In the genomic region with DNA sequence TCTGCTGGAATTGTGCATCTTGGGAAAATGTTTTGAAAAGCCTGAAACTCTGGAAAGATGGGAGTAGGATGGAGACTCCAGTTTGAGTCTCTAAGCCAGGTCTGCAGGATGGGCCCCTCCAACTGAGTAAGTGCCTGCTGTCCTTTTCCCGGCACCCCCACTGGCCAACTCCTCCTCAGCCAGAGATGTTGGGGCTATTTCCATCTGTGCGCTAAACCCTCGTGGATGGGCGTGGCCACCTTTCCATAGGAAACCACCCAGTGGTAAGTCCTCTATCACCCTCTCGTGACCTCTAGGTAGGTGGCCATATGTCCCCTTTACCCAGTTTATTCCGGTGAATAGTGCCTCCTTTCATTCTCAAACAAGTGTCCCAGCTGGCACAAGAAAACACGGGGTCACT, we compare ENCODE assay signal across 22 cellular contexts.
DNase-seq lines count a peak whose midpoint lies in the region; ATAC-seq and TF ChIP-seq lines count a peak whose summit lies in the region.
"Had no signal": no experiment of that assay in that cellular context is flagged by ENCODE, and none has a peak within 500 bp of the region (broad histone marks: within the 10 kb centered on the region; RNA-seq: fewer than 3 reads in every experiment).

No MANE protein-coding gene starts in this region.

- no peak overlapping the region for H2AFZ ChIP-seq in neural progenitor cell (replicated peaks)

- DNase-seq in natural killer cell treated with Interleukin-12 subunit alpha and Interleukin-12 subunit beta and Interleukin-15 and Interleukin-18, amount 100 ng/mL, for 72 hours (ENCODE audit: low spot score) = peak; percentile 20
- DNase-seq in natural killer cell = no peak
- DNase-seq in neural progenitor cell (ENCODE audit: low spot score) = no peak
- no peak for DNase-seq in mesothelial cell of epicardium (ENCODE audit: low spot score in 2 of 2, unreplicated experiment in 2 of 2)
- no peak for DNase-seq in NCI-H1417 treated with DMSO at 0.1 percent for 48 hours (lab: John Stamatoyannopoulos, UW)
- DNase-seq: 8988T; DMS53; GDM1; KBM-7; MM.1S; NCI-H1092; NCI-H146; NCI-H2029; NCI-H226; NCI-H510A treated with DMSO at 0.1 percent for 48 hours; NCI-H774; NK-92 treated with Interleukin-12 subunit alpha and Interleukin-12 subunit beta, amount 100 ng/mL, for 24 hours; SIG-M5; SK-N-SH had no signal

- H4K20me1 ChIP-seq in neural progenitor cell (ENCODE audit: low read depth) = no peaks in the 10 kb centered on the region
- H4K20me1 ChIP-seq: BLaER1 treated with 17β-estradiol and CSF1 and Interleukin-3, amounts not matched to agents 10 nM and 100 nM had no signal

- peaks cover 59 to 61% of the 10 kb centered on the region in 2 donors for H3K4me1 Mint-ChIP-seq in natural killer cell treated with Interleukin-12 subunit alpha and Interleukin-12 subunit beta and Interleukin-15 and Interleukin-18, amount 100 ng/mL, for 72 hours (ENCODE audit: low read depth in 2 of 2)
- peaks cover 10 to 17% of the 10 kb centered on the region in 2 donors for H3K4me1 Mint-ChIP-seq in natural killer cell
- H3K4me1 Mint-ChIP-seq in dendritic cell treated with granulocyte-macrophage colony-stimulating factor and Interleukin-4, amounts not matched to agents 40 ng/mL and 50 ng/mL, for 4 days (ENCODE audit: low read depth) = peaks cover 92% of the 10 kb centered on the region
- peaks cover 32% of the 10 kb centered on the region for H3K4me1 Mint-ChIP-seq in neural progenitor cell
- H3K4me1 Mint-ChIP-seq in mesothelial cell of epicardium = peaks cover 17% of the 10 kb centered on the region

- H3K4me1 ChIP-seq in neural progenitor cell = no peaks in the 10 kb centered on the region

- no peaks in the 10 kb centered on the region for H3K9me3 Mint-ChIP-seq in natural killer cell treated with Interleukin-12 subunit alpha and Interleukin-12 subunit beta and Interleukin-15 and Interleukin-18, amount 100 ng/mL, for 72 hours
- H3K9me3 Mint-ChIP-seq in natural killer cell (no peaks in the 10 kb centered on the region), neural progenitor cell (no peaks in the 10 kb centered on the region), mesothelial cell of epicardium (no peaks in the 10 kb centered on the region)
- H3K9me3 Mint-ChIP-seq in dendritic cell treated with granulocyte-macrophage colony-stimulating factor and Interleukin-4, amounts not matched to agents 40 ng/mL and 50 ng/mL, for 4 days = peaks cover under 1% of the 10 kb centered on the region

- intact Hi-C loops in natural killer cell (cut with micrococcal nuclease) = no loop called here
- intact Hi-C loops in dendritic cell treated with granulocyte-macrophage colony-stimulating factor and Interleukin-4, amounts not matched to agents 40 ng/mL and 50 ng/mL, for 4 days (cut with micrococcal nuclease) = no loop called here

- no peak overlapping the region for H3K4me3 ChIP-seq in neural progenitor cell
- H3K4me3 ChIP-seq: BLaER1 treated with 17β-estradiol and CSF1 and Interleukin-3, amounts not matched to agents 10 nM and 100 nM had no signal

- no peak overlapping the region for H3K4me3 Mint-ChIP-seq in natural killer cell treated with Interleukin-12 subunit alpha and Interleukin-12 subunit beta and Interleukin-15 and Interleukin-18, amount 100 ng/mL, for 72 hours
- H3K4me3 Mint-ChIP-seq in natural killer cell (no peak overlapping the region), neural progenitor cell (no peak overlapping the region), mesothelial cell of epicardium (no peak overlapping the region)
- no peak overlapping the region for H3K4me3 Mint-ChIP-seq in dendritic cell treated with granulocyte-macrophage colony-stimulating factor and Interleukin-4, amounts not matched to agents 40 ng/mL and 50 ng/mL, for 4 days

- H3K27me3 ChIP-seq in neural progenitor cell = no peaks in the 10 kb centered on the region
- H3K27me3 ChIP-seq: BLaER1 treated with 17β-estradiol and CSF1 and Interleukin-3, amounts not matched to agents 10 nM and 100 nM had no signal

- ATAC-seq in natural killer cell treated with Interleukin-12 subunit alpha and Interleukin-12 subunit beta and Interleukin-15 and Interleukin-18, amount 100 ng/mL, for 72 hours = no peak
- ATAC-seq in natural killer cell (no peak), HG02884 (IDR thresholded peaks at IDR 0.05; ENCODE audit: unreplicated experiment) (no peak)

- no peaks in the 10 kb centered on the region for H3K36me3 Mint-ChIP-seq in natural killer cell treated with Interleukin-12 subunit alpha and Interleukin-12 subunit beta and Interleukin-15 and Interleukin-18, amount 100 ng/mL, for 72 hours
- H3K36me3 Mint-ChIP-seq in natural killer cell = no peaks in the 10 kb centered on the region
- H3K36me3 Mint-ChIP-seq in dendritic cell treated with granulocyte-macrophage colony-stimulating factor and Interleukin-4, amounts not matched to agents 40 ng/mL and 50 ng/mL, for 4 days (ENCODE audit: low read depth) = peaks cover 3% of the 10 kb centered on the region
- no peaks in the 10 kb centered on the region for H3K36me3 Mint-ChIP-seq in neural progenitor cell
- H3K36me3 Mint-ChIP-seq in mesothelial cell of epicardium = no peaks in the 10 kb centered on the region

- H3K9ac ChIP-seq in neural progenitor cell = no peak overlapping the region
- H3K9ac ChIP-seq: BLaER1 treated with 17β-estradiol and CSF1 and Interleukin-3, amounts not matched to agents 10 nM and 100 nM; SK-N-SH had no signal

- H3K27me3 Mint-ChIP-seq in natural killer cell treated with Interleukin-12 subunit alpha and Interleukin-12 subunit beta and Interleukin-15 and Interleukin-18, amount 100 ng/mL, for 72 hours = no peaks in the 10 kb centered on the region
- peaks cover 0 to 3% of the 10 kb centered on the region in 2 donors for H3K27me3 Mint-ChIP-seq in natural killer cell (ENCODE audit: low read depth in 2 of 2)
- no peaks in the 10 kb centered on the region for H3K27me3 Mint-ChIP-seq in dendritic cell treated with granulocyte-macrophage colony-stimulating factor and Interleukin-4, amounts not matched to agents 40 ng/mL and 50 ng/mL, for 4 days
- H3K27me3 Mint-ChIP-seq in neural progenitor cell (ENCODE audit: insufficient read depth, low read depth) = peaks cover 6% of the 10 kb centered on the region
- H3K27me3 Mint-ChIP-seq in mesothelial cell of epicardium (ENCODE audit: low read depth) = no peaks in the 10 kb centered on the region

- no peaks in the 10 kb centered on the region for H3K9me3 ChIP-seq in neural progenitor cell (ENCODE audit: low read depth)
- H3K9me3 ChIP-seq: BLaER1 treated with 17β-estradiol and CSF1 and Interleukin-3, amounts not matched to agents 10 nM and 100 nM; SK-N-SH had no signal

- H3K27ac ChIP-seq in neural progenitor cell = no peak overlapping the region

- no peak for TF ChIP-seq CTCF in natural killer cell (IDR thresholded peaks at IDR 0.05)
- TF ChIP-seq CTCF in neural progenitor cell (IDR thresholded peaks at IDR 0.05) = no peak
- TF ChIP-seq CTCF in mesothelial cell of epicardium (IDR thresholded peaks at IDR 0.05; ENCODE audit: unreplicated experiment) = no peak

- no peaks in the 10 kb centered on the region for H3K36me3 ChIP-seq in neural progenitor cell
- H3K36me3 ChIP-seq: BLaER1 treated with 17β-estradiol and CSF1 and Interleukin-3, amounts not matched to agents 10 nM and 100 nM had no signal

- H3K79me2 ChIP-seq in neural progenitor cell (ENCODE audit: low read depth) = no peaks in the 10 kb centered on the region

- no peak overlapping the region for H3K4me2 ChIP-seq in neural progenitor cell
- H3K4me2 ChIP-seq: SK-N-SH had no signal

- peak overlapping the region; percentile 17 to 87 for H3K27ac Mint-ChIP-seq in natural killer cell treated with Interleukin-12 subunit alpha and Interleukin-12 subunit beta and Interleukin-15 and Interleukin-18, amount 100 ng/mL, for 72 hours
- H3K27ac Mint-ChIP-seq in natural killer cell = no peak overlapping the region
- peak overlapping the region; percentile 92 for H3K27ac Mint-ChIP-seq in dendritic cell treated with granulocyte-macrophage colony-stimulating factor and Interleukin-4, amounts not matched to agents 40 ng/mL and 50 ng/mL, for 4 days
- peak overlapping the region; percentile 70 for H3K27ac Mint-ChIP-seq in neural progenitor cell
- H3K27ac Mint-ChIP-seq in mesothelial cell of epicardium = no peak overlapping the region

- H3F3A ChIP-seq in neural progenitor cell (ENCODE audit: low read depth) = no peaks in the 10 kb centered on the region

Comparison
In these comparisons a context has a peak if more than half of its experiments do, and no peak if none do; other contexts are left out.
1. H3K27ac Mint-ChIP-seq: peak in natural killer cell treated with Interleukin-12 subunit alpha and Interleukin-12 subunit beta and Interleukin-15 and Interleukin-18, amount 100 ng/mL, for 72 hours (2 of 2), dendritic cell treated with granulocyte-macrophage colony-stimulating factor and Interleukin-4, amounts not matched to agents 40 ng/mL and 50 ng/mL, for 4 days (single experiment) and neural progenitor cell (single experiment); none in natural killer cell (0 of 2) and mesothelial cell of epicardium (single experiment).